In the genomic region with DNA sequence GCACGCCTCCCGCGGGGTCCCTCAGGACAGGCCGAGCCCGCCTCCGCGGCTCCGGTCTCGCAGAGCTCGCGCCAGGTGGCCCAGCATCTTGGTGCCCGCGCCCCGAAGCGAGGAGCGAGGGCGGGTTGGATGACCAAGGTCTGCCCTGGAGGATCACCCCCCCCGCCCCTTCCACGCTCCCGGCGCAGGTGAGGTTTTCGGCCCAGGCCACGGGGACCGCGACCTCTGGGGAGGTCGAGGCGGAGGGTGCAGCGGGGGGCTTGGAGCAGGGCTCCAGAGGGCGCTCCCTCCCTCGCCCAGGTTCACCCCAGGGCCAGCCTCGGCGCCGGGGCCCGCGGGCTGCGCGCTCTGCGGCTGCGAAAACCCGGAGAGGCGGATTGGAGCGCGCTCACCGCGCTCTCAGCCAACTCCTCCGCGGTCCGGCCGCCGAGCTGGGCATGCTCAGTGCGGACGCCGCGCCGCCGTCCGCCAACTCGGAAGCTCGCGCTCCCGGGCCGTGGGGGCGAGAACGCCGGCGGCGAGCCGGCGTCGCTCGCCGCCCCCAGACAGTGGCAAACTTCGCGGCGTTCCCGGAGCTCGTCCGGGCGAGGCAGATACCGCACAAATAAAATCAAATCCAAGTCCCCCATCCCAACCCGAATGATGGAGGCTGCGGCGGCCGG, we compare ENCODE assay signal across 1 cellular context.
TF ChIP-seq lines count a peak whose summit lies in the region.

TSS of gene MED12L (plus strand) at position 438 of the 662 bp plus-strand sequence. CDS start 1,263 bp downstream, outside the sequence.

TF ChIP-seq in HepG2, 621 proteins besides CTCF, POLR2A, EP300 and RAD21 (continued from another document and continues in another):
- TF ChIP-seq ZNF607 (CRISPR knock-in tag; IDR thresholded peaks at IDR 0.05; ENCODE audit: borderline replicate concordance) (peak; percentile 29; the same call in 1 of the 2 replicates), RFXAP (CRISPR knock-in tag; IDR thresholded peaks at IDR 0.05; ENCODE audit: borderline replicate concordance) (no peak), ZBTB43 (CRISPR knock-in tag; conservative IDR thresholded peaks at IDR 0.05) (no peak), ZNF335 (CRISPR knock-in tag; IDR thresholded peaks at IDR 0.05) (no peak), ADNP (CRISPR knock-in tag; IDR thresholded peaks at IDR 0.05) (no peak), ZNF816 (CRISPR knock-in tag; IDR thresholded peaks at IDR 0.05; ENCODE audit: borderline replicate concordance) (no peak), PAXIP1 (CRISPR knock-in tag; conservative IDR thresholded peaks at IDR 0.05) (0 out of 2 replicates have a peak, but pooled peaks have one; percentile 27), NR2F6 (IDR thresholded peaks at IDR 0.05) (no peak), NR2F6 (CRISPR knock-in tag; IDR thresholded peaks at IDR 0.05) (peak; percentile 28; the same call in 1 of the 2 replicates), MYC (CRISPR knock-in tag; IDR thresholded peaks at IDR 0.05; ENCODE audit: borderline replicate concordance) (peak; percentile 38; the same call in 1 of the 2 replicates), SUZ12 (IDR thresholded peaks at IDR 0.05; ENCODE audit: low read depth, low read length) (no peak), ARID2 (CRISPR knock-in tag; IDR thresholded peaks at IDR 0.05; ENCODE audit: borderline replicate concordance) (no peak), FUBP1 (CRISPR knock-in tag; IDR thresholded peaks at IDR 0.05; ENCODE audit: borderline replicate concordance) (no peak), TOPORS (CRISPR knock-in tag; IDR thresholded peaks at IDR 0.05) (no peak), CREB3 (CRISPR knock-in tag; IDR thresholded peaks at IDR 0.05) (no peak), RFX3 (CRISPR knock-in tag; IDR thresholded peaks at IDR 0.05) (no peak), FOXK2 (IDR thresholded peaks at IDR 0.05) (no peak), ATF7 (IDR thresholded peaks at IDR 0.05) (no peak), ATF7 (CRISPR knock-in tag; IDR thresholded peaks at IDR 0.05) (no peak), ATM (IDR thresholded peaks at IDR 0.05; ENCODE audit: borderline replicate concordance) (no peak), ZMYM3 (CRISPR knock-in tag; IDR thresholded peaks at IDR 0.05) (0 out of 2 replicates have a peak, but pooled peaks have one; percentile 31), SNAPC2 (CRISPR knock-in tag; IDR thresholded peaks at IDR 0.05) (no peak), NR2F2 (IDR thresholded peaks at IDR 0.05; ENCODE audit: borderline replicate concordance, low read depth) (no peak), GATAD1 (CRISPR knock-in tag; IDR thresholded peaks at IDR 0.05) (no peak), ZNF331 (CRISPR knock-in tag; IDR thresholded peaks at IDR 0.05) (peak; percentile 56; the same call in 1 of the 2 replicates), ZHX1 (CRISPR knock-in tag; IDR thresholded peaks at IDR 0.05; ENCODE audit: low read depth) (no peak), ZBTB7A (CRISPR knock-in tag; IDR thresholded peaks at IDR 0.05) (no peak), ZFP41 (CRISPR knock-in tag; IDR thresholded peaks at IDR 0.05; ENCODE audit: borderline replicate concordance) (no peak), ZNF720 (CRISPR knock-in tag; IDR thresholded peaks at IDR 0.05) (no peak), ZNF136 (CRISPR knock-in tag; IDR thresholded peaks at IDR 0.05; ENCODE audit: low read depth) (no peak), NFYB (CRISPR knock-in tag; IDR thresholded peaks at IDR 0.05) (no peak)
- TF ChIP-seq, protein P1, sequence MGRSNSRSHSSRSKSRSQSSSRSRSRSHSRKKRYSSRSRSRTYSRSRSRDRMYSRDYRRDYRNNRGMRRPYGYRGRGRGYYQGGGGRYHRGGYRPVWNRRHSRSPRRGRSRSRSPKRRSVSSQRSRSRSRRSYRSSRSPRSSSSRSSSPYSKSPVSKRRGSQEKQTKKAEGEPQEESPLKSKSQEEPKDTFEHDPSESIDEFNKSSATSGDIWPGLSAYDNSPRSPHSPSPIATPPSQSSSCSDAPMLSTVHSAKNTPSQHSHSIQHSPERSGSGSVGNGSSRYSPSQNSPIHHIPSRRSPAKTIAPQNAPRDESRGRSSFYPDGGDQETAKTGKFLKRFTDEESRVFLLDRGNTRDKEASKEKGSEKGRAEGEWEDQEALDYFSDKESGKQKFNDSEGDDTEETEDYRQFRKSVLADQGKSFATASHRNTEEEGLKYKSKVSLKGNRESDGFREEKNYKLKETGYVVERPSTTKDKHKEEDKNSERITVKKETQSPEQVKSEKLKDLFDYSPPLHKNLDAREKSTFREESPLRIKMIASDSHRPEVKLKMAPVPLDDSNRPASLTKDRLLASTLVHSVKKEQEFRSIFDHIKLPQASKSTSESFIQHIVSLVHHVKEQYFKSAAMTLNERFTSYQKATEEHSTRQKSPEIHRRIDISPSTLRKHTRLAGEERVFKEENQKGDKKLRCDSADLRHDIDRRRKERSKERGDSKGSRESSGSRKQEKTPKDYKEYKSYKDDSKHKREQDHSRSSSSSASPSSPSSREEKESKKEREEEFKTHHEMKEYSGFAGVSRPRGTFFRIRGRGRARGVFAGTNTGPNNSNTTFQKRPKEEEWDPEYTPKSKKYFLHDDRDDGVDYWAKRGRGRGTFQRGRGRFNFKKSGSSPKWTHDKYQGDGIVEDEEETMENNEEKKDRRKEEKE (IDR thresholded peaks at IDR 0.05): no peak
- TF ChIP-seq, protein P2, sequence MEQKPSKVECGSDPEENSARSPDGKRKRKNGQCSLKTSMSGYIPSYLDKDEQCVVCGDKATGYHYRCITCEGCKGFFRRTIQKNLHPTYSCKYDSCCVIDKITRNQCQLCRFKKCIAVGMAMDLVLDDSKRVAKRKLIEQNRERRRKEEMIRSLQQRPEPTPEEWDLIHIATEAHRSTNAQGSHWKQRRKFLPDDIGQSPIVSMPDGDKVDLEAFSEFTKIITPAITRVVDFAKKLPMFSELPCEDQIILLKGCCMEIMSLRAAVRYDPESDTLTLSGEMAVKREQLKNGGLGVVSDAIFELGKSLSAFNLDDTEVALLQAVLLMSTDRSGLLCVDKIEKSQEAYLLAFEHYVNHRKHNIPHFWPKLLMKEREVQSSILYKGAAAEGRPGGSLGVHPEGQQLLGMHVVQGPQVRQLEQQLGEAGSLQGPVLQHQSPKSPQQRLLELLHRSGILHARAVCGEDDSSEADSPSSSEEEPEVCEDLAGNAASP (CRISPR knock-in tag; IDR thresholded peaks at IDR 0.05; ENCODE audit: borderline replicate concordance): peak; percentile 47; the same call in 1 of the 2 replicates
- TF ChIP-seq, protein P3, sequence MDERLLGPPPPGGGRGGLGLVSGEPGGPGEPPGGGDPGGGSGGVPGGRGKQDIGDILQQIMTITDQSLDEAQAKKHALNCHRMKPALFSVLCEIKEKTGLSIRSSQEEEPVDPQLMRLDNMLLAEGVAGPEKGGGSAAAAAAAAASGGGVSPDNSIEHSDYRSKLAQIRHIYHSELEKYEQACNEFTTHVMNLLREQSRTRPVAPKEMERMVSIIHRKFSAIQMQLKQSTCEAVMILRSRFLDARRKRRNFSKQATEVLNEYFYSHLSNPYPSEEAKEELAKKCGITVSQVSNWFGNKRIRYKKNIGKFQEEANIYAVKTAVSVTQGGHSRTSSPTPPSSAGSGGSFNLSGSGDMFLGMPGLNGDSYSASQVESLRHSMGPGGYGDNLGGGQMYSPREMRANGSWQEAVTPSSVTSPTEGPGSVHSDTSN (CRISPR knock-in tag; IDR thresholded peaks at IDR 0.05): no peak
- TF ChIP-seq, protein P4, sequence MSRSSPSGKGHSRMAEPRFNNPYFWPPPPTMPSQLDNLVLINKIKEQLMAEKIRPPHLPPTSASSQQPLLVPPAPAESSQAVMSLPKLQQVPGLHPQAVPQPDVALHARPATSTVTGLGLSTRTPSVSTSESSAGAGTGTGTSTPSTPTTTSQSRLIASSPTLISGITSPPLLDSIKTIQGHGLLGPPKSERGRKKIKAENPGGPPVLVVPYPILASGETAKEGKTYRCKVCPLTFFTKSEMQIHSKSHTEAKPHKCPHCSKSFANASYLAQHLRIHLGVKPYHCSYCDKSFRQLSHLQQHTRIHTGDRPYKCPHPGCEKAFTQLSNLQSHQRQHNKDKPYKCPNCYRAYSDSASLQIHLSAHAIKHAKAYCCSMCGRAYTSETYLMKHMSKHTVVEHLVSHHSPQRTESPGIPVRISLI (CRISPR knock-in tag; IDR thresholded peaks at IDR 0.05; ENCODE audit: borderline replicate concordance): no peak; the same call in 1 of the 2 replicates
- TF ChIP-seq, protein P5, sequence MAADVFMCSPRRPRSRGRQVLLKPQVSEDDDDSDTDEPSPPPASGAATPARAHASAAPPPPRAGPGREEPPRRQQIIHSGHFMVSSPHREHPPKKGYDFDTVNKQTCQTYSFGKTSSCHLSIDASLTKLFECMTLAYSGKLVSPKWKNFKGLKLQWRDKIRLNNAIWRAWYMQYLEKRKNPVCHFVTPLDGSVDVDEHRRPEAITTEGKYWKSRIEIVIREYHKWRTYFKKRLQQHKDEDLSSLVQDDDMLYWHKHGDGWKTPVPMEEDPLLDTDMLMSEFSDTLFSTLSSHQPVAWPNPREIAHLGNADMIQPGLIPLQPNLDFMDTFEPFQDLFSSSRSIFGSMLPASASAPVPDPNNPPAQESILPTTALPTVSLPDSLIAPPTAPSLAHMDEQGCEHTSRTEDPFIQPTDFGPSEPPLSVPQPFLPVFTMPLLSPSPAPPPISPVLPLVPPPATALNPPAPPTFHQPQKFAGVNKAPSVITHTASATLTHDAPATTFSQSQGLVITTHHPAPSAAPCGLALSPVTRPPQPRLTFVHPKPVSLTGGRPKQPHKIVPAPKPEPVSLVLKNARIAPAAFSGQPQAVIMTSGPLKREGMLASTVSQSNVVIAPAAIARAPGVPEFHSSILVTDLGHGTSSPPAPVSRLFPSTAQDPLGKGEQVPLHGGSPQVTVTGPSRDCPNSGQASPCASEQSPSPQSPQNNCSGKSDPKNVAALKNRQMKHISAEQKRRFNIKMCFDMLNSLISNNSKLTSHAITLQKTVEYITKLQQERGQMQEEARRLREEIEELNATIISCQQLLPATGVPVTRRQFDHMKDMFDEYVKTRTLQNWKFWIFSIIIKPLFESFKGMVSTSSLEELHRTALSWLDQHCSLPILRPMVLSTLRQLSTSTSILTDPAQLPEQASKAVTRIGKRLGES (CRISPR knock-in tag; IDR thresholded peaks at IDR 0.05; ENCODE audit: borderline replicate concordance): no peak
